In genomic region chr15:100831466-100831865, GRCh38 we compare ENCODE assay signal across 19 cellular contexts. TPM values are rescaled to one million over a fixed set of nuclear protein-coding genes. Genes with fewer than 3 reads are reported as not detected.
"Had no signal": no experiment of that assay in that cellular context is flagged by ENCODE, and none has a peak within 500 bp of the region (broad histone marks: within the 10 kb centered on the region; RNA-seq: fewer than 3 reads in every experiment).

No MANE protein-coding gene starts in this region.

- H3K9me3 ChIP-seq: lower lobe of right lung, psoas muscle had no signal

- H3K4me3 ChIP-seq: lower lobe of right lung, psoas muscle had no signal

- DNase-seq: activated B cell treated with CpG ODN at 0.5 μM for 24 hours; activated CD4-positive, alpha-beta T cell treated with anti-CD3 and anti-CD28 coated beads for 48 hours; activated CD8-positive, alpha-beta memory T cell treated with anti-CD3 and anti-CD28 coated beads, Interleukin-2, amount 50 U/mL, for 4 hours; activated CD8-positive, alpha-beta T cell treated with anti-CD3 and anti-CD28 coated beads, Interleukin-2, amount 10 ng/mL, durations not matched to agents 7 days and 5 days; activated effector memory CD4-positive, alpha-beta T cell treated with anti-CD3 and anti-CD28 coated beads, Interleukin-2, amount 50 U/mL, for 16 hours; activated T-cell treated with anti-CD3 and anti-CD28 coated beads, Interleukin-2, amount 50 U/mL, for 48 hours; amygdala; effector memory CD4-positive, alpha-beta T cell; foreskin melanocyte; head of caudate nucleus; lower lobe of right lung; psoas muscle; stimulated activated CD4-positive, alpha-beta T cell treated with anti-CD3 and anti-CD28 coated beads, Interleukin-12 subunit alpha, Interleukin-12 subunit beta, amount 100 ng/mL, for 4 hours; stimulated activated CD4-positive, alpha-beta T cell treated with anti-CD3 and anti-CD28 coated beads, Interleukin-2, amount 100 ng/mL, for 24 hours had no signal

- H3K36me3 Mint-ChIP-seq: activated naive CD4-positive, alpha-beta T cell treated with anti-CD3 and anti-CD28 coated beads, Interleukin-2, amount 50 U/mL, for 72 hours; brain had no signal

- H3K4me1 ChIP-seq: lower lobe of right lung, psoas muscle had no signal

- H3K4me3 Mint-ChIP-seq: activated B cell treated with CpG ODN at 0.5 μM for 24 hours; activated CD8-positive, alpha-beta T cell treated with anti-CD3 and anti-CD28 coated beads, Interleukin-2, amount 10 ng/mL, durations not matched to agents 7 days and 5 days; brain; dendritic cell treated with granulocyte-macrophage colony-stimulating factor and Interleukin-4, amounts not matched to agents 40 ng/mL and 50 ng/mL, for 4 days; mesothelial cell of epicardium had no signal

- H3K9me3 Mint-ChIP-seq: activated naive CD4-positive, alpha-beta T cell treated with anti-CD3 and anti-CD28 coated beads, Interleukin-2, amount 50 U/mL, for 72 hours had no signal

- ATAC-seq: activated CD8-positive, alpha-beta T cell treated with anti-CD3 and anti-CD28 coated beads, Interleukin-2, amount 10 ng/mL, durations not matched to agents 7 days and 5 days; lower lobe of right lung; psoas muscle had no signal

- H3K4me1 Mint-ChIP-seq: activated B cell treated with CpG ODN at 0.5 μM for 24 hours, mesothelial cell of epicardium had no signal

- H3K27ac Mint-ChIP-seq: activated B cell treated with CpG ODN at 0.5 μM for 24 hours; activated CD8-positive, alpha-beta T cell treated with anti-CD3 and anti-CD28 coated beads, Interleukin-2, amount 10 ng/mL, durations not matched to agents 7 days and 5 days; dendritic cell treated with granulocyte-macrophage colony-stimulating factor and Interleukin-4, amounts not matched to agents 40 ng/mL and 50 ng/mL, for 4 days; mesothelial cell of epicardium had no signal

- H3K27ac ChIP-seq: lower lobe of right lung, psoas muscle had no signal

- H3K36me3 ChIP-seq: lower lobe of right lung had no signal

- H3K27me3 Mint-ChIP-seq: dendritic cell treated with granulocyte-macrophage colony-stimulating factor and Interleukin-4, amounts not matched to agents 40 ng/mL and 50 ng/mL, for 4 days had no signal

RNA-seq across cellular contexts. Expression of gene ALDH1A3, which starts 48.2 kb away (rescaled TPM):
- total RNA-seq: activated B cell treated with CpG ODN at 0.5 μM for 24 hours; activated CD8-positive, alpha-beta T cell treated with anti-CD3 and anti-CD28 coated beads, Interleukin-2, amount 10 ng/mL, durations not matched to agents 7 days and 5 days; activated naive CD4-positive, alpha-beta T cell treated with anti-CD3 and anti-CD28 coated beads, Interleukin-2, amount 50 U/mL, for 72 hours; mesothelial cell of epicardium; T-helper 2 cell treated with Interferon-gamma antibody and Interleukin-4, amounts not matched to agents 100 ng/mL and 5 ng/mL, for 36 hours had no signal
